In genomic region chr18:7393080-7393479, GRCh38 we compare ENCODE assay signal across 1 cellular context.
TF ChIP-seq lines count a peak whose summit lies in the region.

No MANE protein-coding gene starts in this region.

TF ChIP-seq in GM23338, 12 proteins besides CTCF, POLR2A, EP300 and RAD21 (continued from another document):
- TF ChIP-seq, protein P1, sequence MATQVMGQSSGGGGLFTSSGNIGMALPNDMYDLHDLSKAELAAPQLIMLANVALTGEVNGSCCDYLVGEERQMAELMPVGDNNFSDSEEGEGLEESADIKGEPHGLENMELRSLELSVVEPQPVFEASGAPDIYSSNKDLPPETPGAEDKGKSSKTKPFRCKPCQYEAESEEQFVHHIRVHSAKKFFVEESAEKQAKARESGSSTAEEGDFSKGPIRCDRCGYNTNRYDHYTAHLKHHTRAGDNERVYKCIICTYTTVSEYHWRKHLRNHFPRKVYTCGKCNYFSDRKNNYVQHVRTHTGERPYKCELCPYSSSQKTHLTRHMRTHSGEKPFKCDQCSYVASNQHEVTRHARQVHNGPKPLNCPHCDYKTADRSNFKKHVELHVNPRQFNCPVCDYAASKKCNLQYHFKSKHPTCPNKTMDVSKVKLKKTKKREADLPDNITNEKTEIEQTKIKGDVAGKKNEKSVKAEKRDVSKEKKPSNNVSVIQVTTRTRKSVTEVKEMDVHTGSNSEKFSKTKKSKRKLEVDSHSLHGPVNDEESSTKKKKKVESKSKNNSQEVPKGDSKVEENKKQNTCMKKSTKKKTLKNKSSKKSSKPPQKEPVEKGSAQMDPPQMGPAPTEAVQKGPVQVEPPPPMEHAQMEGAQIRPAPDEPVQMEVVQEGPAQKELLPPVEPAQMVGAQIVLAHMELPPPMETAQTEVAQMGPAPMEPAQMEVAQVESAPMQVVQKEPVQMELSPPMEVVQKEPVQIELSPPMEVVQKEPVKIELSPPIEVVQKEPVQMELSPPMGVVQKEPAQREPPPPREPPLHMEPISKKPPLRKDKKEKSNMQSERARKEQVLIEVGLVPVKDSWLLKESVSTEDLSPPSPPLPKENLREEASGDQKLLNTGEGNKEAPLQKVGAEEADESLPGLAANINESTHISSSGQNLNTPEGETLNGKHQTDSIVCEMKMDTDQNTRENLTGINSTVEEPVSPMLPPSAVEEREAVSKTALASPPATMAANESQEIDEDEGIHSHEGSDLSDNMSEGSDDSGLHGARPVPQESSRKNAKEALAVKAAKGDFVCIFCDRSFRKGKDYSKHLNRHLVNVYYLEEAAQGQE (IDR thresholded peaks at IDR 0.05; ENCODE audit: unreplicated experiment), result no peak
- TF ChIP-seq STAT1 (IDR thresholded peaks at IDR 0.05; ENCODE audit: unreplicated experiment), result no peak
TF ChIP-seq in GM23338: peak in this region for 0.
